10 cellular contexts compared by ENCODE assay signal in genomic region chr12:27820564-27820963, GRCh38. TPM values are rescaled to one million over a fixed set of nuclear protein-coding genes. Genes with fewer than 3 reads are reported as not detected.
"Had no signal": no experiment of that assay in that cellular context is flagged by ENCODE, and none has a peak within 500 bp of the region (broad histone marks: within the 10 kb centered on the region; RNA-seq: fewer than 3 reads in every experiment).

No MANE protein-coding gene starts in this region.

- ATAC-seq: effector memory CD8-positive, alpha-beta T cell had no signal

- H3K9me3 ChIP-seq: psoas muscle, thoracic aorta, upper lobe of right lung had no signal

- H3K4me1 ChIP-seq: neural progenitor cell, psoas muscle had no signal

- H3K27ac ChIP-seq: neural progenitor cell, psoas muscle, thoracic aorta, upper lobe of right lung had no signal

- H3K4me3 ChIP-seq: lung, neural progenitor cell, psoas muscle, upper lobe of right lung had no signal

- H3K27me3 ChIP-seq: neural progenitor cell, upper lobe of right lung had no signal

- H3K4me2 ChIP-seq: neural progenitor cell had no signal

- H3K9ac ChIP-seq: neural progenitor cell had no signal

- H3K36me3 ChIP-seq: neural progenitor cell, thoracic aorta, upper lobe of right lung had no signal

- DNase-seq: cerebellar nuclear complex, psoas muscle, upper lobe of right lung had no signal

RNA-seq across cellular contexts. Expression of gene MANSC4, which starts 40.5 kb away (rescaled TPM):
- total RNA-seq: activated CD4-positive, alpha-beta T cell treated with anti-CD3 and anti-CD28 coated beads, Interleukin-2, amount 10 ng/mL, durations not matched to agents 7 days and 5 days; esophagus mucosa; lung; osteocyte; psoas muscle; thoracic aorta; upper lobe of right lung had no signal
- polyA plus RNA-seq: lung had no signal
